ENCODE assay signal across 17 cellular contexts in genomic region chr10:117718970-117719369, GRCh38.
"Had no signal": no experiment of that assay in that cellular context is flagged by ENCODE, and none has a peak within 500 bp of the region (broad histone marks: within the 10 kb centered on the region; RNA-seq: fewer than 3 reads in every experiment).

No MANE protein-coding gene starts in this region.

- H3K4me3 ChIP-seq: spleen, testis, vagina had no signal

- H3K9me3 ChIP-seq: testis, vagina had no signal

- DNase-seq: activated CD4-positive, alpha-beta T cell treated with anti-CD3 and anti-CD28 coated beads for 1 hour; activated CD4-positive, alpha-beta T cell treated with anti-CD3 and anti-CD28 coated beads, Interleukin-2, amount 50 U/mL, for 1 hour; activated CD8-positive, alpha-beta T cell treated with anti-CD3 and anti-CD28 coated beads, Interleukin-2, amount 10 ng/mL, durations not matched to agents 7 days and 5 days; activated gamma-delta T cell treated with Interleukin-2 at 50 U/mL for 16 hours; aorta; erythroblast; foreskin fibroblast; nucleus accumbens; retina; spleen; stimulated activated CD4-positive, alpha-beta T cell treated with anti-CD3 and anti-CD28 coated beads, Interleukin-4, amount 100 ng/mL, for 1 hour; stimulated activated naive CD4-positive, alpha-beta T cell; testis; trophoblast cell had no signal

- FAIRE-seq: TTC549 had no signal

- H3K4me1 ChIP-seq: spleen, testis, vagina had no signal

- H3K27me3 ChIP-seq: testis, vagina had no signal

- H3K27ac ChIP-seq: spleen, testis, vagina had no signal

- H3K36me3 ChIP-seq: spleen, vagina had no signal

- ATAC-seq: activated CD8-positive, alpha-beta T cell treated with anti-CD3 and anti-CD28 coated beads, Interleukin-2, amount 10 ng/mL, durations not matched to agents 7 days and 5 days; natural killer cell treated with Interleukin-12 subunit alpha and Interleukin-12 subunit beta and Interleukin-15 and Interleukin-18, amount 100 ng/mL, for 72 hours had no signal
